In the genomic region with DNA sequence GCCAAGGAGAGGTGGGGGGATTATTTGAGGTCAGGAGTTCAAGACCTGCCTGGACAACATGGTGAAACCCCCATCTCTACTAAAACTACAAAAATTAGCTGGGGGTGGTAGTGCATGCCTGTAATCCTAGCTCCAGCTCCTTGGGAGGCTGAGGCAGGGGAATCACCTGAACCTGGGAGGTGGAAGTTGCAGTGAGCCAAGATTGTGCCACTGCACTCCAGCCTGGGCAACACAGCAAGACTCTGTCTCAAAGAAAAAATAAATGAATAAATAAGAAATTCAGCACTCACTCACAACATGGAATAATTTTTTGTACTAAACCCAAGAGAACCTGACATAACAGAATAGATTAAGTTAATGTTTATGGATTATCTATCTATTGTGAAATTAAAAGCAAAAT, we compare ENCODE assay signal across 6 cellular contexts. TPM values are rescaled to one million over a fixed set of nuclear protein-coding genes. Genes with fewer than 3 reads are reported as not detected.
"Had no signal": no experiment of that assay in that cellular context is flagged by ENCODE, and none has a peak within 500 bp of the region (broad histone marks: within the 10 kb centered on the region; RNA-seq: fewer than 3 reads in every experiment).

No MANE protein-coding gene starts in this region.

RNA-seq across cellular contexts. Expression of gene CCDC169, which starts 34.6 kb away (rescaled TPM):
- total RNA-seq: lower lobe of right lung, mononuclear cell, natural killer cell, vagina had no signal
- polyA plus RNA-seq: immature natural killer cell, liver had no signal
